Comparison of ENCODE assay signal across 16 cellular contexts in the genomic region with DNA sequence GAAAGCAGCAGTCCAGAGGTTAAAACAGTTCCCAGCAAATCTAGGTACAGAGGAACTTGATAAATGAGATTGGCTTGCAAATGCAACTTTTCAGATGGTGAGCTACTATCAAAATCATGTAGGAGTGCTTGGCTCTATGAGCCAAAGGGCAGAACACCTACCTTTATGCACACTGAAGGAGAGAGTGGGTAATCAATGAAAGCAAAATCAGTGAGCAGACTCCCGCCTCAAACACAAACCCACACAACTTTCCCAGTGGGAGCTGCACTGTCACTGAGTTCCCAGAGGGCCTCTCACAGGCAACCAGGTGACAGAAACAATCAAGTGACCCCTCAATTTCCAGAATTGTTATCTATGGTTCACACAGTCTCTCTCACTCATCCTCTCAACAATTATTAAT.
"Had no signal": no experiment of that assay in that cellular context is flagged by ENCODE, and none has a peak within 500 bp of the region (broad histone marks: within the 10 kb centered on the region; RNA-seq: fewer than 3 reads in every experiment).

No MANE protein-coding gene starts in this region.

- H3K9me3 ChIP-seq: heart left ventricle, ovary, right atrium auricular region, sigmoid colon, suprapubic skin, thyroid gland had no signal

- H3K36me3 ChIP-seq: heart left ventricle, ovary, right atrium auricular region, sigmoid colon, suprapubic skin, thyroid gland had no signal

- H3K27me3 ChIP-seq: heart left ventricle, ovary, right atrium auricular region, sigmoid colon, suprapubic skin, thyroid gland had no signal

- H3K4me3 Mint-ChIP-seq: naive thymus-derived CD4-positive, alpha-beta T cell had no signal

- H3K27ac Mint-ChIP-seq: naive thymus-derived CD4-positive, alpha-beta T cell had no signal

- H3K27me3 Mint-ChIP-seq: naive thymus-derived CD4-positive, alpha-beta T cell had no signal

- H3K9me3 Mint-ChIP-seq: naive thymus-derived CD4-positive, alpha-beta T cell had no signal

- H3K27ac ChIP-seq: heart left ventricle, ovary, right atrium auricular region, sigmoid colon, suprapubic skin, thyroid gland had no signal

- ATAC-seq: left colon had no signal

- H3K4me3 ChIP-seq: heart left ventricle, ovary, right atrium auricular region, sigmoid colon, skin epidermis, suprapubic skin, thyroid gland had no signal

- DNase-seq: cerebellar nuclear complex; dermis blood vessel endothelial cell; heart left ventricle; hippocampal formation; left colon; mesendoderm; naive thymus-derived CD4-positive, alpha-beta T cell; nucleus accumbens; ovary; sigmoid colon; stimulated activated CD4-positive, alpha-beta T cell treated with anti-CD3 and anti-CD28 coated beads, Interleukin-2, amount 100 ng/mL, for 48 hours; stimulated activated naive CD4-positive, alpha-beta T cell treated with Interleukin-2 at 50 U/mL for 16 hours; thyroid gland had no signal
